1 cellular context compared by ENCODE assay signal in the genomic region with DNA sequence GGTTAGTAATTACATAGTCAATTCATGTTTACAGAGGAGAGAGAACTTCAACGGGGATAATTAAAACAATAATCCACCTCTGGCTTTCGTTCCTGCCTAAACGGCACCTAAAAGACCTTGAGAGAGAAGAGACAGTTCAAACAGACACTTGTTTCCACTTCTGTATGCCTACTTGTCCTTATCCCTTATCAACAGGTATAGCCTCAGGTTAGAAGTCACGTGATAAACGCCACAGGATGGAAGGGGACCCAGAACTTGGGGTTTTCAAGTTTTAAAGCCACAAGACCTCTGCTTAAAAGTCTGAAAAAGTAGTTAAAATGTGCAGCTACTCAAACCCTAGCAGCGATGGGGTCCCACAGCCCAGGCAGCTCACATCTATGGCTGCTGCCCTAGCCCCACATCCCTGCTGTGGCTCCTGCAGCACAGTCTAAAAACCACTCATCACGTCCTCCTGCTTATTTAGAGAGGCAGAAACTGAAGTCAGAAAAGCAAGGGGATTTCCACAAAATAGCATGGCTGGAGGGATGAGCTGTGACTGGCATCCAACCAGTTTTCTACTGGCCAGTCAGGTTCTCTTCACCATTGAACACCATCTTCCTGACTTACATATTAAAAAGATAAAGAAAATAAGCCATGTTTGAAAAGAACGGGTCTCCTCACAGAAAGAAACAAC.
TF ChIP-seq lines count a peak whose summit lies in the region.

No MANE protein-coding gene starts in this region.

TF ChIP-seq in GM23338, 12 proteins besides CTCF, POLR2A, EP300 and RAD21 (continued from another document):
- no peak for TF ChIP-seq EZH2 (IDR thresholded peaks at IDR 0.05; ENCODE audit: low read depth, unreplicated experiment)
- no peak for TF ChIP-seq EZH2phosphoT487 (IDR thresholded peaks at IDR 0.05; ENCODE audit: unreplicated experiment)
- TF ChIP-seq ZNF331 (CRISPR knock-in tag; IDR thresholded peaks at IDR 0.05; ENCODE audit: low read depth), result no peak
- TF ChIP-seq STAT1 (IDR thresholded peaks at IDR 0.05; ENCODE audit: unreplicated experiment), result no peak
TF ChIP-seq in GM23338: peak in this region for 0.
